ENCODE assay signal across 1 cellular context in genomic region chr7:151142686-151143040, GRCh38.
TF ChIP-seq lines count a peak whose summit lies in the region.

No MANE protein-coding gene starts in this region.

TF ChIP-seq in K562, 482 proteins besides CTCF, POLR2A, EP300 and RAD21:
- TF ChIP-seq PKNOX1 (IDR thresholded peaks at IDR 0.05) (peak; percentile 76), MXD1 (CRISPR knock-in tag; IDR thresholded peaks at IDR 0.05; ENCODE audit: borderline replicate concordance, poor library complexity, severe bottlenecking) (no peak), VEZF1 (CRISPR knock-in tag; IDR thresholded peaks at IDR 0.05) (peak; percentile 52), ZBTB9 (CRISPR knock-in tag; IDR thresholded peaks at IDR 0.05) (no peak), CTCFL (IDR thresholded peaks at IDR 0.05; ENCODE audit: borderline replicate concordance, insufficient read depth, low read depth, low read length, poor library complexity, severe bottlenecking) (peak; percentile 3), PBX2 (CRISPR knock-in tag; IDR thresholded peaks at IDR 0.05; ENCODE audit: low read depth) (peak; percentile 36; the same call in 1 of the 2 replicates), PBX2 (tag; conservative IDR thresholded peaks at IDR 0.05; ENCODE audit: low read depth) (0 out of 2 replicates have a peak, but pooled peaks have one; percentile 19), NRF1 (conservative IDR thresholded peaks at IDR 0.05 in 1 of 2, IDR thresholded peaks at IDR 0.05 in 1 of 2) (peak; percentile 74 to 79), ZNF655 (CRISPR knock-in tag; IDR thresholded peaks at IDR 0.05) (no peak)
